ENCODE assay signal across 17 cellular contexts in genomic region chr11:112778091-112778889, GRCh38.
DNase-seq lines count a peak whose midpoint lies in the region; ATAC-seq, FAIRE-seq and TF ChIP-seq lines count a peak whose summit lies in the region.
"Had no signal": no experiment of that assay in that cellular context is flagged by ENCODE, and none has a peak within 500 bp of the region (broad histone marks: within the 10 kb centered on the region; RNA-seq: fewer than 3 reads in every experiment).

No MANE protein-coding gene starts in this region.

- peak; percentile 34 for ATAC-seq in Right ventricle myocardium superior (ENCODE audit: poor library complexity)
- ATAC-seq in stimulated activated naive B cell treated with anti-CD40 and anti-IgM and Interleukin-4, amounts not matched to agents 10 μg/mL and 1 μg/mL and 100 μg/mL, for 72 hours (replicated peaks): no peak

- peak overlapping the region; percentile 42 for H2AFZ ChIP-seq in keratinocyte (ENCODE audit: control insufficient read depth, low read length)

- no peaks in the 10 kb centered on the region for H3K79me2 ChIP-seq in keratinocyte (ENCODE audit: control insufficient read depth, insufficient read depth, low read length)

- H3K36me3 Mint-ChIP-seq in stimulated activated naive B cell treated with anti-CD40 and anti-IgM and Interleukin-4, amounts not matched to agents 10 μg/mL and 1 μg/mL and 100 μg/mL, for 72 hours: no peaks in the 10 kb centered on the region

- no peaks in the 10 kb centered on the region for H3K9me3 ChIP-seq in keratinocyte (ENCODE audit: control insufficient read depth, low read depth, low read length)
- H3K9me3 ChIP-seq in testis: no peaks in the 10 kb centered on the region
- H3K9me3 ChIP-seq: BLaER1 treated with 17β-estradiol and CSF1 and Interleukin-3, amounts not matched to agents 10 nM and 100 nM; Peyer's patch had no signal

- no peak for FAIRE-seq in keratinocyte (lab: Jason Lieb, UNC)
- FAIRE-seq: HTR-8/SVneo had no signal

- no peak overlapping the region for H3K27ac Mint-ChIP-seq in stimulated activated naive B cell treated with anti-CD40 and anti-IgM and Interleukin-4, amounts not matched to agents 10 μg/mL and 1 μg/mL and 100 μg/mL, for 72 hours

- no peaks in the 10 kb centered on the region for H3K36me3 ChIP-seq in keratinocyte (ENCODE audit: control insufficient read depth in 2 of 2, extremely low read depth in 1 of 2, insufficient read depth in 2 of 2, low read length in 2 of 2)
- H3K36me3 ChIP-seq in testis (ENCODE audit: low read depth, missing control alignments): no peaks in the 10 kb centered on the region
- H3K36me3 ChIP-seq: BLaER1 treated with 17β-estradiol and CSF1 and Interleukin-3, amounts not matched to agents 10 nM and 100 nM; Peyer's patch had no signal

- H3K27me3 Mint-ChIP-seq in stimulated activated naive B cell treated with anti-CD40 and anti-IgM and Interleukin-4, amounts not matched to agents 10 μg/mL and 1 μg/mL and 100 μg/mL, for 72 hours: peaks cover 8 to 10% of the 10 kb centered on the region in 2 donors

- H3K4me1 ChIP-seq in keratinocyte (ENCODE audit: control insufficient read depth, extremely low read depth, insufficient read depth, low read length): peaks cover 9% of the 10 kb centered on the region
- peaks cover 11% of the 10 kb centered on the region for H3K4me1 ChIP-seq in testis
- H3K4me1 ChIP-seq: BLaER1 treated with 17β-estradiol and CSF1 and Interleukin-3, amounts not matched to agents 10 nM and 100 nM; Peyer's patch had no signal

- intact Hi-C loops in Right ventricle myocardium superior (cut with DNase I): no loop called here
- intact Hi-C loops in testis (cut with DNase I; ENCODE audit: low total_unique reads): no loop called here

- TF ChIP-seq CTCF in keratinocyte (optimal IDR thresholded peaks at IDR 0.05 in 1 of 3, IDR thresholded peaks at IDR 0.05 in 1 of 3, conservative IDR thresholded peaks at IDR 0.05 in 1 of 3; ENCODE audit: extremely low read depth in 1 of 3, insufficient read depth in 2 of 3, low read length in 3 of 3): no peak
- TF ChIP-seq CTCF in testis (IDR thresholded peaks at IDR 0.05): no peak

- H3K4me1 Mint-ChIP-seq in stimulated activated naive B cell treated with anti-CD40 and anti-IgM and Interleukin-4, amounts not matched to agents 10 μg/mL and 1 μg/mL and 100 μg/mL, for 72 hours: no peaks in the 10 kb centered on the region

- no peak overlapping the region for H3K4me3 Mint-ChIP-seq in stimulated activated naive B cell treated with anti-CD40 and anti-IgM and Interleukin-4, amounts not matched to agents 10 μg/mL and 1 μg/mL and 100 μg/mL, for 72 hours

- peaks cover 0 to 2% of the 10 kb centered on the region in 2 donors for H3K9me3 Mint-ChIP-seq in stimulated activated naive B cell treated with anti-CD40 and anti-IgM and Interleukin-4, amounts not matched to agents 10 μg/mL and 1 μg/mL and 100 μg/mL, for 72 hours

- H3K27ac ChIP-seq in keratinocyte (ENCODE audit: control insufficient read depth, insufficient read depth, low read length): no peak overlapping the region
- H3K27ac ChIP-seq in testis: no peak overlapping the region
- H3K27ac ChIP-seq: 22Rv1; BLaER1 treated with 17β-estradiol and CSF1 and Interleukin-3, amounts not matched to agents 10 nM and 100 nM; Peyer's patch had no signal

- H3K9me1 ChIP-seq in keratinocyte (ENCODE audit: control insufficient read depth, extremely low read depth, insufficient read depth, low read length): no peaks in the 10 kb centered on the region

- 66 to 74% methylated on average over 12 to 13 of the region's 13 CpGs for WGBS in testis, 2 donors

- H3K4me3 ChIP-seq in keratinocyte (ENCODE audit: control insufficient read depth in 2 of 3, extremely low read depth in 1 of 3, insufficient read depth in 2 of 3, low read depth in 1 of 3, low read length in 3 of 3) (no peak overlapping the region), testis (no peak overlapping the region)
- H3K4me3 ChIP-seq: BLaER1 treated with 17β-estradiol and CSF1 and Interleukin-3, amounts not matched to agents 10 nM and 100 nM; Peyer's patch had no signal

- TF ChIP-seq POLR2A in testis (IDR thresholded peaks at IDR 0.05): no peak

- H3K27me3 ChIP-seq in keratinocyte (ENCODE audit: control insufficient read depth, extremely low read depth, insufficient read depth, low read length) (no peaks in the 10 kb centered on the region), testis (no peaks in the 10 kb centered on the region)
- H3K27me3 ChIP-seq: BLaER1 treated with 17β-estradiol and CSF1 and Interleukin-3, amounts not matched to agents 10 nM and 100 nM; Peyer's patch had no signal

- dilution Hi-C loops in keratinocyte (cut with MboI; ENCODE audit: extremely low pct_ligation_motif_present, low sequenced_read_pairs): no loop called here

- no peaks in the 10 kb centered on the region for H4K20me1 ChIP-seq in keratinocyte (ENCODE audit: control insufficient read depth, extremely low read depth, insufficient read depth, low read length)
- H4K20me1 ChIP-seq: BLaER1 treated with 17β-estradiol and CSF1 and Interleukin-3, amounts not matched to agents 10 nM and 100 nM had no signal

- peak; percentile 26 for DNase-seq in NCI-H82 (lab: John Stamatoyannopoulos, UW)
- no peak for DNase-seq in NCI-H82 treated with DMSO at 0.1 percent for 48 hours (lab: John Stamatoyannopoulos, UW; ENCODE audit: unreplicated experiment)
- DNase-seq in Right ventricle myocardium superior: no peak
- DNase-seq in keratinocyte (ENCODE audit: low read depth, low spot score): no peak
- peak; percentile 32 for DNase-seq in testis
- no peak for DNase-seq in stimulated activated naive B cell treated with anti-CD40 and anti-IgM and Interleukin-4, amounts not matched to agents 10 μg/mL and 1 μg/mL and 100 μg/mL, for 72 hours
- no peak for DNase-seq in activated effector memory CD4-positive, alpha-beta T cell treated with Interleukin-2 at 50 U/mL for 16 hours
- DNase-seq in AG20443 (ENCODE audit: low spot score): no peak
- DNase-seq: DMS 273 treated with DMSO at 0.1 percent for 48 hours, GOT3, NCI-H1694 treated with DMSO at 0.1 percent for 48 hours, NCI-H774, Peyer's patch, SHP77 treated with DMSO at 0.1 percent for 48 hours had no signal

- H3K9ac ChIP-seq in keratinocyte (ENCODE audit: control insufficient read depth, extremely low read depth, insufficient read depth, low read length): no peak overlapping the region
- H3K9ac ChIP-seq: BLaER1 treated with 17β-estradiol and CSF1 and Interleukin-3, amounts not matched to agents 10 nM and 100 nM had no signal

- no peak overlapping the region for H3K4me2 ChIP-seq in keratinocyte (ENCODE audit: control insufficient read depth, extremely low read depth, insufficient read depth, low read depth, low read length)
- H3K4me2 ChIP-seq: BLaER1 treated with 17β-estradiol and CSF1 and Interleukin-3, amounts not matched to agents 10 nM and 100 nM had no signal

Comparison
In these comparisons a context has a peak if more than half of its experiments do, and no peak if none do; other contexts are left out.
1. DNase-seq: peak in NCI-H82 (single experiment) and testis (single experiment); none in NCI-H82 treated with DMSO at 0.1 percent for 48 hours (single experiment), Right ventricle myocardium superior (single experiment), keratinocyte (single experiment), stimulated activated naive B cell treated with anti-CD40 and anti-IgM and Interleukin-4, amounts not matched to agents 10 μg/mL and 1 μg/mL and 100 μg/mL, for 72 hours (single experiment), activated effector memory CD4-positive, alpha-beta T cell treated with Interleukin-2 at 50 U/mL for 16 hours (single experiment) and AG20443 (single experiment).